Comparison of ENCODE assay signal across 1 cellular context in the genomic region with DNA sequence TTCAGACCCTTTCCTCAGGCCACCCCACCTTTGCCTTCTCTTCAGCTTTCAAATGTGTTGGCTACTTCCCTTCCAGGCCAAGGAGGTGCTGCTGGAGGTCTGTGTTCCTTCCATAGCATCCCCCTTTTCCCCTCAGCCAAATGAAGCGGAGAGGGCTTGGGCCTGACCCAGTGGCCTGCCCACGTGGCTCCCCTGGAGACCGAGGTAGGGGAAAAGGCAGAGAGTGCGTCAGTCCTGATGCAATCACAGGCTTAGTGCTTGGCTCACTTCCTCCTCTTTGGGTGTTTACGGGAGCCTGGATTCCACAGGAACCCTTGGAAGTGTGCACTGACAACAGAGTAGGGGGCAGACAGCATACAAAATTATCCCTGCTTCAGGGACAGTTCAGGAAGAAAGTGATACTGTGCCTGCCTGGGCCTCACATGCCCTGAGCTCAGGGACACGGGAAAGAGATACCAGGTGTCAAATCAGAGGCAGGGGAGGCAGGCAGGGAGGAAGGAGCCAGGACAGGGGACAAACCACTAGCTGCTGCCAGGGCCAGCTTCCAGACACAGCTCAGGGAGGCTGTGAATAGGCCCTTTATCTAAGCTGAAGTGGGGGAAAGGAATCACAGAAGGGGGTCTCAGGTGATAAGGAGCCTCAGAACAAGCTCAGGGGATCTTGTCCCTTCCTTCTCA.
A peak's percentile ranks its signal among the peaks of the same experiment; 100 is the strongest.
TF ChIP-seq lines count a peak whose summit lies in the region.

No MANE protein-coding gene starts in this region.

TF ChIP-seq in K562, 482 proteins besides CTCF, POLR2A, EP300 and RAD21 (continued from another document and continues in another):
- TF ChIP-seq, protein P1, sequence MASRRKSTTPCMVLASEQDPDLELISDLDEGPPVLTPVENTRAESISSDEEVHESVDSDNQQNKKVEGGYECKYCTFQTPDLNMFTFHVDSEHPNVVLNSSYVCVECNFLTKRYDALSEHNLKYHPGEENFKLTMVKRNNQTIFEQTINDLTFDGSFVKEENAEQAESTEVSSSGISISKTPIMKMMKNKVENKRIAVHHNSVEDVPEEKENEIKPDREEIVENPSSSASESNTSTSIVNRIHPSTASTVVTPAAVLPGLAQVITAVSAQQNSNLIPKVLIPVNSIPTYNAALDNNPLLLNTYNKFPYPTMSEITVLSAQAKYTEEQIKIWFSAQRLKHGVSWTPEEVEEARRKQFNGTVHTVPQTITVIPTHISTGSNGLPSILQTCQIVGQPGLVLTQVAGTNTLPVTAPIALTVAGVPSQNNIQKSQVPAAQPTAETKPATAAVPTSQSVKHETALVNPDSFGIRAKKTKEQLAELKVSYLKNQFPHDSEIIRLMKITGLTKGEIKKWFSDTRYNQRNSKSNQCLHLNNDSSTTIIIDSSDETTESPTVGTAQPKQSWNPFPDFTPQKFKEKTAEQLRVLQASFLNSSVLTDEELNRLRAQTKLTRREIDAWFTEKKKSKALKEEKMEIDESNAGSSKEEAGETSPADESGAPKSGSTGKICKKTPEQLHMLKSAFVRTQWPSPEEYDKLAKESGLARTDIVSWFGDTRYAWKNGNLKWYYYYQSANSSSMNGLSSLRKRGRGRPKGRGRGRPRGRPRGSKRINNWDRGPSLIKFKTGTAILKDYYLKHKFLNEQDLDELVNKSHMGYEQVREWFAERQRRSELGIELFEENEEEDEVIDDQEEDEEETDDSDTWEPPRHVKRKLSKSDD (conservative IDR thresholded peaks at IDR 0.05; ENCODE audit: low read length) = no peak
- TF ChIP-seq ZFX (CRISPR knock-in tag; IDR thresholded peaks at IDR 0.05) (peak; percentile 85), OTX1 (CRISPR knock-in tag; IDR thresholded peaks at IDR 0.05) (0 out of 2 replicates have a peak, but pooled peaks have one; percentile 2), NFYB (IDR thresholded peaks at IDR 0.05; ENCODE audit: extremely low read depth, insufficient read length) (no peak), ZNF41 (CRISPR knock-in tag; conservative IDR thresholded peaks at IDR 0.05) (peak; percentile 7), SRSF3 (IDR thresholded peaks at IDR 0.05; ENCODE audit: insufficient read depth, low read length) (0 out of 2 replicates have a peak, but pooled peaks have one; percentile 53), DNMT1 (IDR thresholded peaks at IDR 0.05) (no peak), ZBED1 (IDR thresholded peaks at IDR 0.05) (no peak), SPI1 (IDR thresholded peaks at IDR 0.05; ENCODE audit: borderline replicate concordance, low read depth, low read length) (peak; percentile 90), RBFOX2 (IDR thresholded peaks at IDR 0.05; ENCODE audit: low read depth, low read length) (peak; percentile 57), DDX20 (tag; IDR thresholded peaks at IDR 0.05; ENCODE audit: low read depth) (peak; percentile 80), MXI1 (IDR thresholded peaks at IDR 0.05; ENCODE audit: low read depth, low read length) (no peak), SREBF1 (IDR thresholded peaks at IDR 0.05; ENCODE audit: borderline replicate concordance, low read depth, low read length) (0 out of 2 replicates have a peak, but pooled peaks have one; percentile 45), TBP (optimal IDR thresholded peaks at IDR 0.05; ENCODE audit: low read depth, low read length) (peak; percentile 37), ZNF507 (tag; conservative IDR thresholded peaks at IDR 0.05) (no peak), SRSF1 (IDR thresholded peaks at IDR 0.05; ENCODE audit: low read depth, low read length) (no peak), MBD2 (IDR thresholded peaks at IDR 0.05; ENCODE audit: borderline replicate concordance, low read depth) (no peak; the same call in 1 of the 2 replicates), ZNF668 (CRISPR knock-in tag; IDR thresholded peaks at IDR 0.05) (peak; percentile 83), ATF7 (IDR thresholded peaks at IDR 0.05) (peak; percentile 91), ILF3 (IDR thresholded peaks at IDR 0.05; ENCODE audit: borderline replicate concordance) (no peak), NEUROD1 (IDR thresholded peaks at IDR 0.05; ENCODE audit: borderline replicate concordance, low read depth, low read length, partially characterized antibody) (peak; percentile 78), HDGF (IDR thresholded peaks at IDR 0.05) (peak; percentile 38; the same call in 1 of the 2 replicates), PHF8 (IDR thresholded peaks at IDR 0.05; ENCODE audit: borderline replicate concordance, low read length) (peak; percentile 28; the same call in 1 of the 2 replicates), ZNF354B (CRISPR knock-in tag; IDR thresholded peaks at IDR 0.05) (no peak), ETS2 (tag; IDR thresholded peaks at IDR 0.05; ENCODE audit: borderline replicate concordance, poor library complexity, severe bottlenecking) (peak; percentile 24), POLR2B (IDR thresholded peaks at IDR 0.05; ENCODE audit: low read depth, partially characterized antibody) (peak; percentile 37), ZNF121 (CRISPR knock-in tag; conservative IDR thresholded peaks at IDR 0.05) (no peak), CSDE1 (IDR thresholded peaks at IDR 0.05) (no peak), ZNF143 (CRISPR knock-in tag; IDR thresholded peaks at IDR 0.05) (no peak)
- TF ChIP-seq, protein P2, sequence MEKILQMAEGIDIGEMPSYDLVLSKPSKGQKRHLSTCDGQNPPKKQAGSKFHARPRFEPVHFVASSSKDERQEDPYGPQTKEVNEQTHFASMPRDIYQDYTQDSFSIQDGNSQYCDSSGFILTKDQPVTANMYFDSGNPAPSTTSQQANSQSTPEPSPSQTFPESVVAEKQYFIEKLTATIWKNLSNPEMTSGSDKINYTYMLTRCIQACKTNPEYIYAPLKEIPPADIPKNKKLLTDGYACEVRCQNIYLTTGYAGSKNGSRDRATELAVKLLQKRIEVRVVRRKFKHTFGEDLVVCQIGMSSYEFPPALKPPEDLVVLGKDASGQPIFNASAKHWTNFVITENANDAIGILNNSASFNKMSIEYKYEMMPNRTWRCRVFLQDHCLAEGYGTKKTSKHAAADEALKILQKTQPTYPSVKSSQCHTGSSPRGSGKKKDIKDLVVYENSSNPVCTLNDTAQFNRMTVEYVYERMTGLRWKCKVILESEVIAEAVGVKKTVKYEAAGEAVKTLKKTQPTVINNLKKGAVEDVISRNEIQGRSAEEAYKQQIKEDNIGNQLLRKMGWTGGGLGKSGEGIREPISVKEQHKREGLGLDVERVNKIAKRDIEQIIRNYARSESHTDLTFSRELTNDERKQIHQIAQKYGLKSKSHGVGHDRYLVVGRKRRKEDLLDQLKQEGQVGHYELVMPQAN (IDR thresholded peaks at IDR 0.05; ENCODE audit: borderline replicate concordance) = peak; percentile 11; the same call in 1 of the 2 replicates
- TF ChIP-seq, protein P3, sequence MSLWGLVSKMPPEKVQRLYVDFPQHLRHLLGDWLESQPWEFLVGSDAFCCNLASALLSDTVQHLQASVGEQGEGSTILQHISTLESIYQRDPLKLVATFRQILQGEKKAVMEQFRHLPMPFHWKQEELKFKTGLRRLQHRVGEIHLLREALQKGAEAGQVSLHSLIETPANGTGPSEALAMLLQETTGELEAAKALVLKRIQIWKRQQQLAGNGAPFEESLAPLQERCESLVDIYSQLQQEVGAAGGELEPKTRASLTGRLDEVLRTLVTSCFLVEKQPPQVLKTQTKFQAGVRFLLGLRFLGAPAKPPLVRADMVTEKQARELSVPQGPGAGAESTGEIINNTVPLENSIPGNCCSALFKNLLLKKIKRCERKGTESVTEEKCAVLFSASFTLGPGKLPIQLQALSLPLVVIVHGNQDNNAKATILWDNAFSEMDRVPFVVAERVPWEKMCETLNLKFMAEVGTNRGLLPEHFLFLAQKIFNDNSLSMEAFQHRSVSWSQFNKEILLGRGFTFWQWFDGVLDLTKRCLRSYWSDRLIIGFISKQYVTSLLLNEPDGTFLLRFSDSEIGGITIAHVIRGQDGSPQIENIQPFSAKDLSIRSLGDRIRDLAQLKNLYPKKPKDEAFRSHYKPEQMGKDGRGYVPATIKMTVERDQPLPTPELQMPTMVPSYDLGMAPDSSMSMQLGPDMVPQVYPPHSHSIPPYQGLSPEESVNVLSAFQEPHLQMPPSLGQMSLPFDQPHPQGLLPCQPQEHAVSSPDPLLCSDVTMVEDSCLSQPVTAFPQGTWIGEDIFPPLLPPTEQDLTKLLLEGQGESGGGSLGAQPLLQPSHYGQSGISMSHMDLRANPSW (CRISPR knock-in tag; IDR thresholded peaks at IDR 0.05) = no peak
- TF ChIP-seq, protein P4, sequence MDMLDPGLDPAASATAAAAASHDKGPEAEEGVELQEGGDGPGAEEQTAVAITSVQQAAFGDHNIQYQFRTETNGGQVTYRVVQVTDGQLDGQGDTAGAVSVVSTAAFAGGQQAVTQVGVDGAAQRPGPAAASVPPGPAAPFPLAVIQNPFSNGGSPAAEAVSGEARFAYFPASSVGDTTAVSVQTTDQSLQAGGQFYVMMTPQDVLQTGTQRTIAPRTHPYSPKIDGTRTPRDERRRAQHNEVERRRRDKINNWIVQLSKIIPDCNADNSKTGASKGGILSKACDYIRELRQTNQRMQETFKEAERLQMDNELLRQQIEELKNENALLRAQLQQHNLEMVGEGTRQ (CRISPR knock-in tag; IDR thresholded peaks at IDR 0.05) = peak; percentile 81
- TF ChIP-seq, protein P5, sequence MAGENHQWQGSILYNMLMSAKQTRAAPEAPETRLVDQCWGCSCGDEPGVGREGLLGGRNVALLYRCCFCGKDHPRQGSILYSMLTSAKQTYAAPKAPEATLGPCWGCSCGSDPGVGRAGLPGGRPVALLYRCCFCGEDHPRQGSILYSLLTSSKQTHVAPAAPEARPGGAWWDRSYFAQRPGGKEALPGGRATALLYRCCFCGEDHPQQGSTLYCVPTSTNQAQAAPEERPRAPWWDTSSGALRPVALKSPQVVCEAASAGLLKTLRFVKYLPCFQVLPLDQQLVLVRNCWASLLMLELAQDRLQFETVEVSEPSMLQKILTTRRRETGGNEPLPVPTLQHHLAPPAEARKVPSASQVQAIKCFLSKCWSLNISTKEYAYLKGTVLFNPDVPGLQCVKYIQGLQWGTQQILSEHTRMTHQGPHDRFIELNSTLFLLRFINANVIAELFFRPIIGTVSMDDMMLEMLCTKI (IDR thresholded peaks at IDR 0.05; ENCODE audit: partially characterized antibody) = no peak
- TF ChIP-seq, protein P6, sequence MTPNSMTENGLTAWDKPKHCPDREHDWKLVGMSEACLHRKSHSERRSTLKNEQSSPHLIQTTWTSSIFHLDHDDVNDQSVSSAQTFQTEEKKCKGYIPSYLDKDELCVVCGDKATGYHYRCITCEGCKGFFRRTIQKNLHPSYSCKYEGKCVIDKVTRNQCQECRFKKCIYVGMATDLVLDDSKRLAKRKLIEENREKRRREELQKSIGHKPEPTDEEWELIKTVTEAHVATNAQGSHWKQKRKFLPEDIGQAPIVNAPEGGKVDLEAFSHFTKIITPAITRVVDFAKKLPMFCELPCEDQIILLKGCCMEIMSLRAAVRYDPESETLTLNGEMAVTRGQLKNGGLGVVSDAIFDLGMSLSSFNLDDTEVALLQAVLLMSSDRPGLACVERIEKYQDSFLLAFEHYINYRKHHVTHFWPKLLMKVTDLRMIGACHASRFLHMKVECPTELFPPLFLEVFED (CRISPR knock-in tag; conservative IDR thresholded peaks at IDR 0.05) = peak; percentile 62; the same call in 1 of the 2 replicates
- TF ChIP-seq, protein P7, sequence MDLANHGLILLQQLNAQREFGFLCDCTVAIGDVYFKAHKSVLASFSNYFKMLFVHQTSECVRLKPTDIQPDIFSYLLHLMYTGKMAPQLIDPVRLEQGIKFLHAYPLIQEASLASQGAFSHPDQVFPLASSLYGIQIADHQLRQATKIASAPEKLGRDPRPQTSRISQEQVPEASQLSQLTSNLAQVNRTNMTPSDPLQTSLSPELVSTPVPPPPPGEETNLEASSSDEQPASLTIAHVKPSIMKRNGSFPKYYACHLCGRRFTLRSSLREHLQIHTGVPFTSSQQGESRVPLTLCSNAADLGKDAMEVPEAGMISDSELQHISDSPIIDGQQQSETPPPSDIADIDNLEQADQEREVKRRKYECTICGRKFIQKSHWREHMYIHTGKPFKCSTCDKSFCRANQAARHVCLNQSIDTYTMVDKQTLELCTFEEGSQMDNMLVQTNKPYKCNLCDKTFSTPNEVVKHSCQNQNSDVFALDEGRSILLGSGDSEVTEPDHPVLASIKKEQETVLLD (IDR thresholded peaks at IDR 0.05) = peak; percentile 47; the same call in 1 of the 2 replicates
- TF ChIP-seq, protein P8, sequence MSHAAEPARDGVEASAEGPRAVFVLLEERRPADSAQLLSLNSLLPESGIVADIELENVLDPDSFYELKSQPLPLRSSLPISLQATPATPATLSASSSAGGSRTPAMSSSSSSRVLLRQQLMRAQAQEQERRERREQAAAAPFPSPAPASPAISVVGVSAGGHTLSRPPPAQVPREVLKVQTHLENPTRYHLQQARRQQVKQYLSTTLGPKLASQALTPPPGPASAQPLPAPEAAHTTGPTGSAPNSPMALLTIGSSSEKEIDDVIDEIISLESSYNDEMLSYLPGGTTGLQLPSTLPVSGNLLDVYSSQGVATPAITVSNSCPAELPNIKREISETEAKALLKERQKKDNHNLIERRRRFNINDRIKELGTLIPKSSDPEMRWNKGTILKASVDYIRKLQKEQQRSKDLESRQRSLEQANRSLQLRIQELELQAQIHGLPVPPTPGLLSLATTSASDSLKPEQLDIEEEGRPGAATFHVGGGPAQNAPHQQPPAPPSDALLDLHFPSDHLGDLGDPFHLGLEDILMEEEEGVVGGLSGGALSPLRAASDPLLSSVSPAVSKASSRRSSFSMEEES (CRISPR knock-in tag; IDR thresholded peaks at IDR 0.05) = no peak; the same call in 1 of the 2 replicates
- TF ChIP-seq, protein P9, sequence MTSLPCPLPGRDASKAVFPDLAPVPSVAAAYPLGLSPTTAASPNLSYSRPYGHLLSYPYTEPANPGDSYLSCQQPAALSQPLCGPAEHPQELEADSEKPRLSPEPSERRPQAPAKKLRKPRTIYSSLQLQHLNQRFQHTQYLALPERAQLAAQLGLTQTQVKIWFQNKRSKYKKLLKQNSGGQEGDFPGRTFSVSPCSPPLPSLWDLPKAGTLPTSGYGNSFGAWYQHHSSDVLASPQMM (CRISPR knock-in tag; IDR thresholded peaks at IDR 0.05) = no peak
- TF ChIP-seq, protein P10, sequence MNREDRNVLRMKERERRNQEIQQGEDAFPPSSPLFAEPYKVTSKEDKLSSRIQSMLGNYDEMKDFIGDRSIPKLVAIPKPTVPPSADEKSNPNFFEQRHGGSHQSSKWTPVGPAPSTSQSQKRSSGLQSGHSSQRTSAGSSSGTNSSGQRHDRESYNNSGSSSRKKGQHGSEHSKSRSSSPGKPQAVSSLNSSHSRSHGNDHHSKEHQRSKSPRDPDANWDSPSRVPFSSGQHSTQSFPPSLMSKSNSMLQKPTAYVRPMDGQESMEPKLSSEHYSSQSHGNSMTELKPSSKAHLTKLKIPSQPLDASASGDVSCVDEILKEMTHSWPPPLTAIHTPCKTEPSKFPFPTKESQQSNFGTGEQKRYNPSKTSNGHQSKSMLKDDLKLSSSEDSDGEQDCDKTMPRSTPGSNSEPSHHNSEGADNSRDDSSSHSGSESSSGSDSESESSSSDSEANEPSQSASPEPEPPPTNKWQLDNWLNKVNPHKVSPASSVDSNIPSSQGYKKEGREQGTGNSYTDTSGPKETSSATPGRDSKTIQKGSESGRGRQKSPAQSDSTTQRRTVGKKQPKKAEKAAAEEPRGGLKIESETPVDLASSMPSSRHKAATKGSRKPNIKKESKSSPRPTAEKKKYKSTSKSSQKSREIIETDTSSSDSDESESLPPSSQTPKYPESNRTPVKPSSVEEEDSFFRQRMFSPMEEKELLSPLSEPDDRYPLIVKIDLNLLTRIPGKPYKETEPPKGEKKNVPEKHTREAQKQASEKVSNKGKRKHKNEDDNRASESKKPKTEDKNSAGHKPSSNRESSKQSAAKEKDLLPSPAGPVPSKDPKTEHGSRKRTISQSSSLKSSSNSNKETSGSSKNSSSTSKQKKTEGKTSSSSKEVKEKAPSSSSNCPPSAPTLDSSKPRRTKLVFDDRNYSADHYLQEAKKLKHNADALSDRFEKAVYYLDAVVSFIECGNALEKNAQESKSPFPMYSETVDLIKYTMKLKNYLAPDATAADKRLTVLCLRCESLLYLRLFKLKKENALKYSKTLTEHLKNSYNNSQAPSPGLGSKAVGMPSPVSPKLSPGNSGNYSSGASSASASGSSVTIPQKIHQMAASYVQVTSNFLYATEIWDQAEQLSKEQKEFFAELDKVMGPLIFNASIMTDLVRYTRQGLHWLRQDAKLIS (CRISPR knock-in tag; IDR thresholded peaks at IDR 0.05) = no peak
